ENCODE assay signal across 22 cellular contexts in the genomic region with DNA sequence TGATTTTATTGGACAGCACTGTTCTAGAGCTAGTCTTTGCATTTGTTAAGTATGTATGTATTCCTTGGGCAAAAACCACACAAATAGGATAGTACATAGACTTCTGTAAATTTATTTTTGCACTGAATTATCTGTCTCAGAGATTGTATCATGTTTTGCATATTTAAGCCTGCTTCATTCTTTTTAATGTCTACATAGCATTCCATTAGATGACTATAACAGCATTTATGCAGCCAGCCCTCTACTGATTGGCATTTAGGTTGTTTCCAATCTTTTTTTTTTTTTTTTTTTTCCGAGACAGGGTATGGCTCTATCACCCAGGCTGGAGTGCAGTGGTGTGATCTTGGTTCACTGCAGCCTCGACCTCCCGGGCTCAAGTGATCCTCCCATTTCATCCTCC. TPM values are rescaled to one million over a fixed set of nuclear protein-coding genes. Genes with fewer than 3 reads are reported as not detected.
"Had no signal": no experiment of that assay in that cellular context is flagged by ENCODE, and none has a peak within 500 bp of the region (broad histone marks: within the 10 kb centered on the region; RNA-seq: fewer than 3 reads in every experiment).

No MANE protein-coding gene starts in this region.

- DNase-seq: KBM-7, MV-4-11, NCI-H1048, NCI-H1105, NCI-H1417 treated with DMSO at 0.1 percent for 48 hours, NCI-H146, NCI-H1694 treated with DMSO at 0.1 percent for 48 hours, NCI-H1930, NCI-H2081, NCI-H2107, NCI-H2227 treated with DMSO at 0.1 percent for 48 hours, NCI-H526 treated with DMSO at 0.1 percent for 48 hours, NCI-H748 treated with DMSO at 0.1 percent for 48 hours, PC-3, SHP77 had no signal

- H3K27ac ChIP-seq: HL-60, RWPE1 had no signal

- ATAC-seq: Panc1, PC-3, SK-N-SH treated with all-trans-retinoic acid at 6 μM for 48 hours had no signal

RNA-seq across cellular contexts. Expression of gene SYNDIG1L, which starts 34.5 kb away (rescaled TPM):
- total RNA-seq: LHCN-M2, MCF 10A, NCI-H460, PC-3 had no signal

RNA-seq across cellular contexts. Expression of gene VRTN, which starts 43.2 kb away (rescaled TPM):
- total RNA-seq: LHCN-M2, MCF 10A, NCI-H460, PC-3 had no signal
